Comparison of ENCODE assay signal across 14 cellular contexts in the genomic region with DNA sequence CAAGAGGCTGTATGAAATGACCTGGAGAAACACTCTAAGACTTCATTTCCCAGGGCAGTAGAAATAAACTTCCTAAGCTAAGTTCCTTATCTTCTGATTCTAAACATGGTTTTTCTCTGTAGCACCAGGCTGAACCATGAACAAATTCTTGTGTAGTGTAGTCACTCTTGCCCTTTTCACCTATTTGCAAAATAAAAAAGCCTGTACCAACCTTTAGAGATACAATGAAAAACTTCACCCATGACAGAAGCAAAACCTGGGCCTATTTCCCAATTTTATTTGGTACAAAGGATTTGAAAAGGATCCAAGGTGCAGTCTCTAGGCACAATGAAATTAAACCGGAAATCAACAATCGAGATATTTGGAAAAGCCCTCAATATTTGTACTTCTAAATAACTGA. TPM values are rescaled to one million over a fixed set of nuclear protein-coding genes. Genes with fewer than 3 reads are reported as not detected.
A peak's percentile ranks its signal among the peaks of the same experiment; 100 is the strongest.
DNase-seq lines count a peak whose midpoint lies in the region; ATAC-seq and TF ChIP-seq lines count a peak whose summit lies in the region.
"Had no signal": no experiment of that assay in that cellular context is flagged by ENCODE, and none has a peak within 500 bp of the region (broad histone marks: within the 10 kb centered on the region; RNA-seq: fewer than 3 reads in every experiment).

No MANE protein-coding gene starts in this region.

- peaks cover 71% of the 10 kb centered on the region for H3K4me1 Mint-ChIP-seq in HFFc6 (ENCODE audit: low read depth)
- H3K4me1 Mint-ChIP-seq: GM23338 had no signal

- peak overlapping the region; percentile 72 for H3K27ac Mint-ChIP-seq in HFFc6
- H3K27ac Mint-ChIP-seq: GM23338; mesothelial cell of epicardium; stimulated activated naive CD8-positive, alpha-beta T cell treated with anti-CD3 and anti-CD28 coated beads, Interleukin-15, amount 100 ng/mL, for 72 hours; T-helper 2 cell treated with Interferon-gamma antibody and Interleukin-4, amounts not matched to agents 5 μg/mL and 100 μg/mL, for 36 hours had no signal

- intact Hi-C loops in ascending aorta (cut with DNase I), result no loop called here

- peak overlapping the region; percentile 40 for H3K4me3 Mint-ChIP-seq in HFFc6
- H3K4me3 Mint-ChIP-seq: activated naive CD4-positive, alpha-beta T cell treated with anti-CD3 and anti-CD28 coated beads, Interleukin-2, amount 50 U/mL, for 24 hours; GM23338; mesothelial cell of epicardium; stimulated activated naive CD8-positive, alpha-beta T cell treated with anti-CD3 and anti-CD28 coated beads, Interleukin-15, amount 100 ng/mL, for 72 hours; T-helper 2 cell treated with Interferon-gamma antibody and Interleukin-4, amounts not matched to agents 5 μg/mL and 100 μg/mL, for 36 hours had no signal

- DNase-seq in HFFc6 (peak; percentile 46), ascending aorta (ENCODE audit: low spot score in 2 of 2) (no peak), iris pigment epithelial cell (ENCODE audit: low read depth) (peak; percentile 88), NCI-H446 treated with DMSO at 0.1 percent for 48 hours (lab: John Stamatoyannopoulos, UW) (no peak)
- DNase-seq: glutamatergic neuron; NCI-H345; stimulated activated naive CD8-positive, alpha-beta T cell treated with anti-CD3 and anti-CD28 coated beads, Interleukin-15, amount 100 ng/mL, for 72 hours had no signal

- no peaks in the 10 kb centered on the region; the same call in 1 of the 2 replicates for H3K27me3 Mint-ChIP-seq in HFFc6 (ENCODE audit: insufficient read depth)
- H3K27me3 Mint-ChIP-seq: activated naive CD4-positive, alpha-beta T cell treated with anti-CD3 and anti-CD28 coated beads, Interleukin-2, amount 50 U/mL, for 24 hours; stimulated activated naive CD8-positive, alpha-beta T cell treated with anti-CD3 and anti-CD28 coated beads, Interleukin-15, amount 100 ng/mL, for 72 hours had no signal

- peaks cover 0 to 12% of the 10 kb centered on the region in 2 donors for H3K9me3 ChIP-seq in ascending aorta
- H3K9me3 ChIP-seq in subcutaneous abdominal adipose tissue (ENCODE audit: control insufficient read depth in 5 of 5, low read length in 5 of 5), result no peaks in the 10 kb centered on the region

- H3K4me1 ChIP-seq in ascending aorta (peaks cover 0 to 18% of the 10 kb centered on the region in 2 donors), subcutaneous abdominal adipose tissue (ENCODE audit: control insufficient read depth in 5 of 5, insufficient read depth in 5 of 5, low read length in 5 of 5) (peaks cover 0 to 34% (median 12%) of the 10 kb centered on the region in 5 donors)

- H3K27ac ChIP-seq in ascending aorta (peak overlapping the region; percentile 2 to 53), subcutaneous abdominal adipose tissue (ENCODE audit: low read depth, low read length) (peak overlapping the region; percentile 58)

- H3K4me3 ChIP-seq in ascending aorta, result no peak overlapping the region
- no peak overlapping the region for H3K4me3 ChIP-seq in subcutaneous abdominal adipose tissue (ENCODE audit: low read depth in 1 of 5, low read length in 5 of 5)
- H3K4me3 ChIP-seq: GM23338 had no signal

- H3K36me3 Mint-ChIP-seq in HFFc6 (ENCODE audit: low read depth), result peaks cover 41% of the 10 kb centered on the region

- H3K36me3 ChIP-seq in ascending aorta (peaks cover 0 to 17% of the 10 kb centered on the region in 2 donors), subcutaneous abdominal adipose tissue (ENCODE audit: control insufficient read depth in 5 of 5, insufficient read depth in 5 of 5, low read length in 5 of 5) (peaks cover 5 to 23% (median 14%) of the 10 kb centered on the region in 5 donors)

- H3K9me3 Mint-ChIP-seq in HFFc6, result peaks cover 5% of the 10 kb centered on the region
- H3K9me3 Mint-ChIP-seq: GM23338; stimulated activated naive CD8-positive, alpha-beta T cell treated with anti-CD3 and anti-CD28 coated beads, Interleukin-15, amount 100 ng/mL, for 72 hours had no signal

- ATAC-seq in HG03039 (IDR thresholded peaks at IDR 0.05; ENCODE audit: unreplicated experiment), result no peak
- no peak for ATAC-seq in HG03571 (IDR thresholded peaks at IDR 0.05; ENCODE audit: unreplicated experiment)
- ATAC-seq: GM23338; stimulated activated naive CD8-positive, alpha-beta T cell treated with anti-CD3 and anti-CD28 coated beads, Interleukin-15, amount 100 ng/mL, for 72 hours had no signal

- H3K9ac ChIP-seq in subcutaneous abdominal adipose tissue (ENCODE audit: low read length in 5 of 5), result no peak overlapping the region

- TF ChIP-seq CTCF in HFFc6 (IDR thresholded peaks at IDR 0.05), result no peak
- TF ChIP-seq CTCF in ascending aorta (IDR thresholded peaks at IDR 0.05), result no peak

- H3K27me3 ChIP-seq in ascending aorta (no peaks in the 10 kb centered on the region), subcutaneous abdominal adipose tissue (ENCODE audit: control insufficient read depth in 5 of 5, insufficient read depth in 4 of 5, low read length in 5 of 5) (no peaks in the 10 kb centered on the region)

RNA-seq across cellular contexts. Expression of gene POLR1A, which starts 43.6 kb away (rescaled TPM):
- 10 to 100 TPM; 32.2 to 37.6 (median 34.8) TPM for total RNA-seq in HFFc6 (2021; fragmentation: NEBNext Ultra II Directional; extraction: Animal tissue kit (Norgen Biotek cat#: 25700))
- 8.0 TPM for total RNA-seq in ascending aorta

RNA-seq across cellular contexts. Expression of gene PTCD3, which starts 44.0 kb away (rescaled TPM):
- total RNA-seq in HFFc6 (2021; fragmentation: NEBNext Ultra II Directional; extraction: Animal tissue kit (Norgen Biotek cat#: 25700)), result 10 to 100 TPM; 59.5 to 75.4 (median 69.3) TPM
- 123 TPM for total RNA-seq in ascending aorta

Comparison
In these comparisons a context has a peak if more than half of its experiments do, and no peak if none do; other contexts are left out.
1. DNase-seq: peak in HFFc6 (single experiment) and iris pigment epithelial cell (single experiment); none in ascending aorta (0 of 2) and NCI-H446 treated with DMSO at 0.1 percent for 48 hours (single experiment).